ENCODE assay signal across 8 cellular contexts in the genomic region with DNA sequence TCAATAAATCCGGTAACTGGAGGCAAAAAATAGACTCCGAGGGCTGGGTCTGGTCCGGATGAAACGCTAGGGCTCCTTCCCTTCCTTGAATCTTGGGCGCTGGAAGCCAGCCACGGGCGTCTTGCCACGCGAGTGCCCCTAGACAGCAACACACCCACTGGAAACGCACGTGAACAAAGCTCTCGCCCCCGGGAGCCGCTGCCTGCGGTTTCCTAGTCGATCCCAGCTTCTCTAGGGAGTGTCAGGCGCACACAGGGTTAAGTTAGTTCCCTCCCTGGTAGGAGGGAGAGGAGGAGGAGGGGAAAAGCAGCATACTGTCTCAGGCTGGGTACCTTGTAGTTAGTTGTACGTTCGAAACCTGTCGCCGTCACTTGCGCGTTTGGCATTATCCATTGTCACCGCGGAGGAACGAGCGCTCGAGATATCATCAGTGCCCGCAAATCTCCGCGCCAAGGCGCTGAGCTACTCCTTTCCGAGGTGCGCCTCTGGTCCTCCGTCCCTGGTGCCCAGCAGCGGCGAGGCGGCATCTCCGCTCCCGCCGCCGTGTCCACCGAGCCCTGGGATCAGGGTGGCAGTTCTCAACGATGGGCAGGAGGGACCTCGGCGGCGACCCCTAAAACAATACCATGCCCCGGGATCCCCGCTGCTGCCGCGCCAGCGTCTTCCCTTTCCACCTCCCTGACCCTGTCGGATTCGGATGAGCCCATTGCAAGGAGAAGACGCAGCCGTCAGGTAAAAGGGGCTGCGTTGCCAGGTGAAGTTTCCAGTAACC. TPM values are rescaled to one million over a fixed set of nuclear protein-coding genes. Genes with fewer than 3 reads are reported as not detected.
DNase-seq lines count a peak whose midpoint lies in the region; ATAC-seq and TF ChIP-seq lines count a peak whose summit lies in the region.

Gene FLRT2, plus strand, starts transcription at position 342 of the 772 bp plus-strand sequence. CDS start 91,371 bp downstream, outside the sequence.

- intact Hi-C loops in CD14-positive monocyte (cut with micrococcal nuclease), result no loop called here

- H3K9me3 ChIP-seq in Peyer's patch, result no peaks in the 10 kb centered on the region

- no peak for DNase-seq in CD14-positive monocyte (ENCODE audit: low spot score)
- DNase-seq in Peyer's patch, result peak in 2 of 3 donors; percentile 52 to 55
- peak; percentile 82 for DNase-seq in fibroblast of pulmonary artery (ENCODE audit: low read depth)
- no peak for DNase-seq in NAMALWA (ENCODE audit: low spot score)
- DNase-seq in activated naive CD4-positive, alpha-beta T cell treated with anti-CD3 and anti-CD28 coated beads, Interleukin-2, amount 50 U/mL, for 72 hours (ENCODE audit: low spot score in 2 of 2), result no peak
- no peak for DNase-seq in NCI-H2196 (lab: John Stamatoyannopoulos, UW; ENCODE audit: unreplicated experiment)
- DNase-seq in pons (ENCODE audit: low spot score), result no peak

- H3K4me1 Mint-ChIP-seq in CD14-positive monocyte (peaks cover 55% of the 10 kb centered on the region), nephron (peaks cover 21% of the 10 kb centered on the region)

- H3K4me3 Mint-ChIP-seq in CD14-positive monocyte, result peak within 1 kb of the TSS; percentile 85 to 99
- H3K4me3 Mint-ChIP-seq in nephron, result peak within 1 kb of the TSS; percentile 97 to 98 (median 97)

- H3K4me3 ChIP-seq in Peyer's patch, result peak within 1 kb of the TSS; percentile 23 to 57 (median 41)
- H3K4me3 ChIP-seq in fibroblast of pulmonary artery (replicated peaks; ENCODE audit: low read depth, low read length), result peak within 1 kb of the TSS; percentile 83

- TF ChIP-seq POLR2A in Peyer's patch (IDR thresholded peaks at IDR 0.05), result no peak

- ATAC-seq in activated naive CD4-positive, alpha-beta T cell treated with anti-CD3 and anti-CD28 coated beads, Interleukin-2, amount 50 U/mL, for 72 hours, result no peak

- H3K27ac ChIP-seq in Peyer's patch, result peak within 1 kb of the TSS; percentile 25 to 63 (median 49)

- H3K27me3 ChIP-seq in Peyer's patch, result peaks cover 0 to 31% of the 10 kb centered on the region in 2 donors

- H3K36me3 Mint-ChIP-seq in CD14-positive monocyte (peaks cover 5 to 21% of the 10 kb centered on the region in 2 donors), nephron (ENCODE audit: low read depth) (peaks cover 15% of the 10 kb centered on the region)
- peaks cover 14 to 45% of the 10 kb centered on the region in 2 donors for H3K36me3 Mint-ChIP-seq in activated naive CD4-positive, alpha-beta T cell treated with anti-CD3 and anti-CD28 coated beads, Interleukin-2, amount 50 U/mL, for 72 hours

- H3K9me3 Mint-ChIP-seq in CD14-positive monocyte (peaks cover 0 to 29% (median 20%) of the 10 kb centered on the region in 7 donors), nephron (no peaks in the 10 kb centered on the region)
- H3K9me3 Mint-ChIP-seq in activated naive CD4-positive, alpha-beta T cell treated with anti-CD3 and anti-CD28 coated beads, Interleukin-2, amount 50 U/mL, for 72 hours, result peaks cover 4 to 5% of the 10 kb centered on the region in 2 donors

- H3K27ac Mint-ChIP-seq in CD14-positive monocyte (no peak within 1 kb of the TSS), nephron (peak within 1 kb of the TSS; percentile 96 to 99 (median 98))
- H3K27ac Mint-ChIP-seq in activated naive CD4-positive, alpha-beta T cell treated with anti-CD3 and anti-CD28 coated beads, Interleukin-2, amount 50 U/mL, for 72 hours, result peak within 1 kb of the TSS in 1 of 2 donors; percentile 82

- no peak for TF ChIP-seq CTCF in CD14-positive monocyte (IDR thresholded peaks at IDR 0.05)
- no peak for TF ChIP-seq CTCF in Peyer's patch (IDR thresholded peaks at IDR 0.05)
- no peak for TF ChIP-seq CTCF in fibroblast of pulmonary artery (IDR thresholded peaks at IDR 0.05; ENCODE audit: low read length, missing control alignments)
- TF ChIP-seq CTCF in nephron (IDR thresholded peaks at IDR 0.05; ENCODE audit: unreplicated experiment in 3 of 3), result no peak

- H3K36me3 ChIP-seq in Peyer's patch, result no peaks in the 10 kb centered on the region

- peaks cover 0 to 41% (median 0%) of the 10 kb centered on the region in 4 donors for H3K4me1 ChIP-seq in Peyer's patch

- H3K27me3 Mint-ChIP-seq in CD14-positive monocyte (ENCODE audit: low read depth in 3 of 3), result peaks cover 63 to 85% (median 70%) of the 10 kb centered on the region in 3 donors
- peaks cover 31% of the 10 kb centered on the region for H3K27me3 Mint-ChIP-seq in nephron (ENCODE audit: low read depth)

RNA-seq across cellular contexts. Expression of gene FLRT2, which starts in this region (rescaled TPM):
- polyA plus RNA-seq in CD14-positive monocyte, result not detected
- total RNA-seq in Peyer's patch, result 1 to 10 TPM; 1.1 to 4.8 (median 2.2) TPM
- not detected for total RNA-seq in activated naive CD4-positive, alpha-beta T cell treated with anti-CD3 and anti-CD28 coated beads, Interleukin-2, amount 50 U/mL, for 72 hours

Comparison
In these comparisons a context has a peak if more than half of its experiments do, and no peak if none do; other contexts are left out.
1. DNase-seq: peak in Peyer's patch (2 of 3) and fibroblast of pulmonary artery (single experiment); none in CD14-positive monocyte (single experiment), NAMALWA (single experiment), activated naive CD4-positive, alpha-beta T cell treated with anti-CD3 and anti-CD28 coated beads, Interleukin-2, amount 50 U/mL, for 72 hours (0 of 2), NCI-H2196 (single experiment) and pons (single experiment).
2. H3K27ac Mint-ChIP-seq: peak in nephron (3 of 3); none in CD14-positive monocyte (0 of 7).